Comparison of ENCODE assay signal across 16 cellular contexts in the genomic region with DNA sequence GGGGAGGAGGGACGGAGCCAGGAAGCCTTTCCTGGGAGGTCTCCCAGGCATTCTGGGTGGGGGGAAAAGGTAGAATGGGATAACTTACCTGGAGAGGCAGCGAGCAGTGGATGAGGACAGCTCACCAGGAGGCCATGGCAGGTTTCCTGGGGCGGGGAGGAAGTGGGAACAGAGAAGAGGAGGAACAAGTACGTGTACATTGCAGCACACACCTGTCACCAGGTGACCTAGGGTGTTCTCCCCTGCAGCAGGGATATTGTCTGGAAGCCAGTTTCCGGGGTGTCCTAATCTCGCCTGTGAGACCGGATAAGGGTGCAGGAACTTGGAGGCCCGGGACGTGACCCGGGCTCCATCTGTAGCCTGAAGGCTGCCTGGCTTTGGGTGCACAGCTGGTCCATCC. TPM values are rescaled to one million over a fixed set of nuclear protein-coding genes. Genes with fewer than 3 reads are reported as not detected.
DNase-seq lines count a peak whose midpoint lies in the region; ATAC-seq and TF ChIP-seq lines count a peak whose summit lies in the region.
"Had no signal": no experiment of that assay in that cellular context is flagged by ENCODE, and none has a peak within 500 bp of the region (broad histone marks: within the 10 kb centered on the region; RNA-seq: fewer than 3 reads in every experiment).

A gene (minus strand): TSS at position 148 of the 400 bp plus-strand sequence.

- H3K4ac ChIP-seq in mesenchymal stem cell (ENCODE audit: low read depth in 1 of 2, low read length in 2 of 2) = no peak within 1 kb of the TSS

- intact Hi-C loops in right cardiac atrium (cut with DNase I) (no loop called here), breast epithelium (cut with DNase I; ENCODE audit: low total_unique reads) (no loop called here), vagina (cut with DNase I) (no loop called here)

- H2AK5ac ChIP-seq in mesenchymal stem cell (ENCODE audit: low read length, severe bottlenecking) = no peak within 1 kb of the TSS

- DNase-seq in right cardiac atrium (no peak), right atrium auricular region (ENCODE audit: low spot score) (no peak), breast epithelium (ENCODE audit: low spot score in 2 of 2) (peak in 1 of 2 donors; percentile 47), mesenchymal stem cell (no peak), vagina (ENCODE audit: extremely low spot score in 2 of 2) (no peak), endothelial cell (ENCODE audit: low spot score) (no peak), NCI-H69 (lab: John Stamatoyannopoulos, UW) (no peak), HFFc6 (no peak)
- DNase-seq: activated CD4-positive, alpha-beta T cell treated with anti-CD3 and anti-CD28 coated beads, Interleukin-2, amount 50 U/mL, for 48 hours; posterior cingulate gyrus; stimulated activated CD4-positive, alpha-beta T cell treated with anti-CD3 and anti-CD28 coated beads, Interleukin-12 subunit alpha, Interleukin-12 subunit beta, amount 100 ng/mL, for 4 hours; stimulated activated naive CD8-positive, alpha-beta T cell treated with anti-CD3 and anti-CD28 coated beads, Interleukin-15, Interleukin-2, amounts not matched to agents 100 U/mL and 50 U/mL, for 24 hours had no signal

- peak; percentile 23 to 33 for ATAC-seq in right cardiac atrium
- ATAC-seq: HepG2; stimulated activated naive CD8-positive, alpha-beta T cell treated with anti-CD3 and anti-CD28 coated beads, Interleukin-15, Interleukin-2, amounts not matched to agents 100 U/mL and 50 U/mL, for 24 hours had no signal

- H3K9me3 Mint-ChIP-seq in endothelial cell (ENCODE audit: unreplicated experiment) (no peaks in the 10 kb centered on the region), HFFc6 (no peaks in the 10 kb centered on the region)
- H3K9me3 Mint-ChIP-seq: activated T-helper 1 cell treated with anti-CD3 and anti-CD28 coated beads, Interleukin-12 subunit alpha, Interleukin-12 subunit beta, Interleukin-2, Interleukin-4 antibody, amounts not matched to agents 30 ng/mL and 10 ng/mL and 1 ng/mL, durations not matched to agents 14 hours and 24 hours and 36 hours; central memory CD8-positive, alpha-beta T cell had no signal

- H3K27me3 ChIP-seq in right cardiac atrium (ENCODE audit: control insufficient read depth, insufficient read depth) (no peaks in the 10 kb centered on the region), right atrium auricular region (no peaks in the 10 kb centered on the region), breast epithelium (no peaks in the 10 kb centered on the region), mesenchymal stem cell (ENCODE audit: control insufficient read depth in 1 of 2, insufficient read depth in 1 of 2, low read length in 2 of 2) (peaks cover 21 to 42% of the 10 kb centered on the region in 2 experiments), vagina (no peaks in the 10 kb centered on the region)

- H2BK12ac ChIP-seq in mesenchymal stem cell (ENCODE audit: low read length in 2 of 2) = peak within 1 kb of the TSS in 1 of 2 experiments; percentile 32

- no peaks in the 10 kb centered on the region for H3K36me3 Mint-ChIP-seq in endothelial cell (ENCODE audit: low read depth, unreplicated experiment)
- no peaks in the 10 kb centered on the region for H3K36me3 Mint-ChIP-seq in HFFc6 (ENCODE audit: low read depth)

- H3K27ac Mint-ChIP-seq in endothelial cell (ENCODE audit: unreplicated experiment) = no peak within 1 kb of the TSS
- no peak within 1 kb of the TSS for H3K27ac Mint-ChIP-seq in HFFc6
- H3K27ac Mint-ChIP-seq: activated T-helper 1 cell treated with anti-CD3 and anti-CD28 coated beads, Interleukin-12 subunit alpha, Interleukin-12 subunit beta, Interleukin-2, Interleukin-4 antibody, amounts not matched to agents 30 ng/mL and 10 ng/mL and 1 ng/mL, durations not matched to agents 14 hours and 24 hours and 36 hours had no signal

- no peak for TF ChIP-seq CTCF in right atrium auricular region (IDR thresholded peaks at IDR 0.05)
- TF ChIP-seq CTCF in breast epithelium (IDR thresholded peaks at IDR 0.05) = no peak
- no peak for TF ChIP-seq CTCF in vagina (IDR thresholded peaks at IDR 0.05)
- TF ChIP-seq CTCF in endothelial cell (IDR thresholded peaks at IDR 0.05; ENCODE audit: unreplicated experiment) = no peak
- TF ChIP-seq CTCF in HFFc6 (IDR thresholded peaks at IDR 0.05) = no peak

- H3K79me1 ChIP-seq in mesenchymal stem cell (replicated peaks; ENCODE audit: low read length, poor library complexity, severe bottlenecking) = no peaks in the 10 kb centered on the region

- no peak within 1 kb of the TSS for H3K9ac ChIP-seq in mesenchymal stem cell (ENCODE audit: low read length)

- H2AFZ ChIP-seq in mesenchymal stem cell (ENCODE audit: low read depth, low read length) = no peak within 1 kb of the TSS

- H2BK120ac ChIP-seq in mesenchymal stem cell (ENCODE audit: low read depth, low read length) = no peak within 1 kb of the TSS

- no peak within 1 kb of the TSS for H3K4me2 ChIP-seq in mesenchymal stem cell (ENCODE audit: low read length, poor library complexity, severe bottlenecking)

- no peak within 1 kb of the TSS for H2BK5ac ChIP-seq in mesenchymal stem cell (ENCODE audit: low read depth, low read length, poor library complexity, severe bottlenecking)

- H3K27me3 Mint-ChIP-seq in endothelial cell (ENCODE audit: unreplicated experiment) = peaks cover 4% of the 10 kb centered on the region
- peaks cover 24% of the 10 kb centered on the region for H3K27me3 Mint-ChIP-seq in HFFc6 (ENCODE audit: insufficient read depth)
- H3K27me3 Mint-ChIP-seq: central memory CD8-positive, alpha-beta T cell had no signal

- H3K4me1 Mint-ChIP-seq in endothelial cell (ENCODE audit: unreplicated experiment) (peaks cover 6% of the 10 kb centered on the region), HFFc6 (ENCODE audit: low read depth) (no peaks in the 10 kb centered on the region)
- H3K4me1 Mint-ChIP-seq: central memory CD8-positive, alpha-beta T cell had no signal

- H3K4me3 Mint-ChIP-seq in endothelial cell (ENCODE audit: unreplicated experiment) (no peak within 1 kb of the TSS), HFFc6 (no peak within 1 kb of the TSS)
- H3K4me3 Mint-ChIP-seq: activated T-helper 1 cell treated with anti-CD3 and anti-CD28 coated beads, Interleukin-12 subunit alpha, Interleukin-12 subunit beta, Interleukin-2, Interleukin-4 antibody, amounts not matched to agents 30 ng/mL and 10 ng/mL and 1 ng/mL, durations not matched to agents 14 hours and 24 hours and 36 hours; central memory CD8-positive, alpha-beta T cell had no signal

- H3K27ac ChIP-seq in right cardiac atrium (ENCODE audit: low read length) (no peak within 1 kb of the TSS), right atrium auricular region (no peak within 1 kb of the TSS), breast epithelium (peak within 1 kb of the TSS; percentile 52 to 54), mesenchymal stem cell (ENCODE audit: low read length, poor library complexity, severe bottlenecking) (no peak within 1 kb of the TSS), vagina (peak within 1 kb of the TSS; percentile 24)
- H3K27ac ChIP-seq: SK-N-MC had no signal

- WGBS in right cardiac atrium = 68% methylated on average over 10 of the region's 10 CpGs
- WGBS in mesenchymal stem cell = 82% methylated on average over 10 of the region's 10 CpGs

- no peak within 1 kb of the TSS for H3K14ac ChIP-seq in mesenchymal stem cell (ENCODE audit: low read length in 2 of 2)

- H3K4me3 ChIP-seq in right cardiac atrium (ENCODE audit: low read length) = no peak within 1 kb of the TSS
- no peak within 1 kb of the TSS for H3K4me3 ChIP-seq in right atrium auricular region
- H3K4me3 ChIP-seq in breast epithelium = peak within 1 kb of the TSS in 1 of 3 donors; percentile 6
- H3K4me3 ChIP-seq in mesenchymal stem cell (ENCODE audit: insufficient read depth in 1 of 2, low read depth in 1 of 2, low read length in 2 of 2) = no peak within 1 kb of the TSS
- H3K4me3 ChIP-seq in vagina = no peak within 1 kb of the TSS
- H3K4me3 ChIP-seq: SK-N-MC had no signal

- no peak within 1 kb of the TSS for H3K18ac ChIP-seq in mesenchymal stem cell (ENCODE audit: low read depth in 1 of 2, low read length in 2 of 2)

- no peak within 1 kb of the TSS for H2BK15ac ChIP-seq in mesenchymal stem cell (ENCODE audit: low read depth, poor library complexity, severe bottlenecking)

- TF ChIP-seq POLR2A in breast epithelium (IDR thresholded peaks at IDR 0.05) (no peak), vagina (IDR thresholded peaks at IDR 0.05) (no peak)

- H3K9me3 ChIP-seq in right cardiac atrium (ENCODE audit: control insufficient read depth, low read length) (no peaks in the 10 kb centered on the region), right atrium auricular region (no peaks in the 10 kb centered on the region), breast epithelium (no peaks in the 10 kb centered on the region), mesenchymal stem cell (ENCODE audit: control insufficient read depth, low read length) (no peaks in the 10 kb centered on the region), vagina (no peaks in the 10 kb centered on the region)

- peak within 1 kb of the TSS; percentile 27 for H4K91ac ChIP-seq in mesenchymal stem cell (ENCODE audit: low read length)

- H3K36me3 ChIP-seq in right atrium auricular region = no peaks in the 10 kb centered on the region
- H3K36me3 ChIP-seq in breast epithelium = no peaks in the 10 kb centered on the region
- H3K36me3 ChIP-seq in mesenchymal stem cell (ENCODE audit: control insufficient read depth in 1 of 2, insufficient read depth in 2 of 2, low read depth in 1 of 2, low read length in 2 of 2) = no peaks in the 10 kb centered on the region
- H3K36me3 ChIP-seq in vagina = no peaks in the 10 kb centered on the region

- H3K23ac ChIP-seq in mesenchymal stem cell (ENCODE audit: low read length in 2 of 2) = no peak within 1 kb of the TSS

- H3K4me1 ChIP-seq in right cardiac atrium (ENCODE audit: control insufficient read depth, insufficient read depth, low read length) (no peaks in the 10 kb centered on the region), right atrium auricular region (no peaks in the 10 kb centered on the region), breast epithelium (no peaks in the 10 kb centered on the region), mesenchymal stem cell (ENCODE audit: control insufficient read depth, insufficient read depth, low read depth, low read length) (no peaks in the 10 kb centered on the region), vagina (peaks cover 5% of the 10 kb centered on the region)

- H4K8ac ChIP-seq in mesenchymal stem cell (ENCODE audit: low read length) = no peak within 1 kb of the TSS

RNA-seq across cellular contexts. Expression of the gene that starts here (rescaled TPM):
- not detected for total RNA-seq in right cardiac atrium
- not detected for polyA plus RNA-seq in right cardiac atrium
- not detected for total RNA-seq in right atrium auricular region
- total RNA-seq in breast epithelium = 1 to 10 TPM in 2 of 3 donors, not detected in 1; 1.3 to 2.9 TPM
- not detected for polyA plus RNA-seq in mesenchymal stem cell (2013, experiment 1 of 2)
- not detected for polyA plus RNA-seq in mesenchymal stem cell (2013, experiment 2 of 2)
- total RNA-seq in vagina = 20.9 TPM
- 1.4 TPM for total RNA-seq in endothelial cell (ENCODE audit: unreplicated experiment)
- not detected for total RNA-seq in HFFc6 (2021; fragmentation: NEBNext Ultra II Directional; extraction: Animal tissue kit (Norgen Biotek cat#: 25700))
- total RNA-seq: activated T-helper 1 cell treated with anti-CD3 and anti-CD28 coated beads, Interleukin-12 subunit alpha, Interleukin-12 subunit beta, Interleukin-2, Interleukin-4 antibody, amounts not matched to agents 30 ng/mL and 10 ng/mL and 1 ng/mL, durations not matched to agents 14 hours and 24 hours and 36 hours had no signal

Comparison
In these comparisons a context has a peak if more than half of its experiments do, and no peak if none do; other contexts are left out.
1. Peak in ATAC-seq in right cardiac atrium; RNA of the gene not detected or under 1 TPM.
2. H3K27ac ChIP-seq: peak in breast epithelium (2 of 2) and vagina (single experiment); none in right cardiac atrium (single experiment), right atrium auricular region (0 of 2) and mesenchymal stem cell (single experiment).